Comparison of ENCODE assay signal across 29 cellular contexts in the genomic region with DNA sequence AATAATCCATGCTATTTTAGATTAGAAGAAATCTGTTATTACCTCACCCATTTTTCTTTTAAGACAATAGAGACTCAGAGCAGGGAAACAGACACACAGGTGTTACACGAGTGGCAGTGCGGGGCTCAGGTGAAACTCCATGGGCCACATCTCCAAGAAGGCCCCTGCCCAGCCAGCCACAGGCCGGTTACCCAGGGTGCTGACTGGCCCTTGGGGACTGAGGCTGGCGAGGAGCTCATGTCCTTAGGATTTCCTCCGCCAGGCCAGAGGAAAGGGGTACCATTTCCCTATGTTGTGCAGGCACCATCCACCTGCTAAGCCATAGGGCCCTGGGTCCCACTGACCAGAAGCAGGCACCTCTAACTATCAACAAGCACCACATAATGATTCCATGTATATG. TPM values are rescaled to one million over a fixed set of nuclear protein-coding genes. Genes with fewer than 3 reads are reported as not detected.
"Had no signal": no experiment of that assay in that cellular context is flagged by ENCODE, and none has a peak within 500 bp of the region (broad histone marks: within the 10 kb centered on the region; RNA-seq: fewer than 3 reads in every experiment).

No MANE protein-coding gene starts in this region.

- H3K4me3 ChIP-seq: ascending aorta, breast epithelium, cardiac muscle cell, colonic mucosa had no signal

- H3K4me1 ChIP-seq: colonic mucosa had no signal

- H3K9me3 ChIP-seq: ascending aorta, breast epithelium, colonic mucosa had no signal

- H3K36me3 ChIP-seq: breast epithelium, colonic mucosa had no signal

- H3K27ac ChIP-seq: ascending aorta, breast epithelium, cardiac muscle cell, colonic mucosa had no signal

- H3K27me3 ChIP-seq: ascending aorta, breast epithelium, cardiac muscle cell, colonic mucosa had no signal

- FAIRE-seq: frontal cortex had no signal

- DNase-seq: activated CD4-positive, alpha-beta memory T cell treated with anti-CD3 and anti-CD28 coated beads for 36 hours; activated CD4-positive, alpha-beta T cell treated with anti-CD3 and anti-CD28 coated beads for 36 hours; activated CD4-positive, alpha-beta T cell treated with anti-CD3 and anti-CD28 coated beads, Interleukin-2, amount 10 ng/mL, durations not matched to agents 24 days and 14 days; activated CD4-positive, CD25-positive, alpha-beta regulatory T cell; activated CD4-positive, CD25-positive, alpha-beta regulatory T cell treated with anti-CD3 and anti-CD28 coated beads, Interleukin-2, amount 50 U/mL, for 72 hours; activated CD8-positive, alpha-beta memory T cell treated with anti-CD3 and anti-CD28 coated beads, Interleukin-2, amount 10 ng/mL, durations not matched to agents 7 days and 5 days; activated CD8-positive, alpha-beta memory T cell treated with anti-CD3 and anti-CD28 coated beads, Interleukin-2, amount 50 U/mL, for 4 hours; activated CD8-positive, alpha-beta T cell treated with anti-CD3 and anti-CD28 coated beads, Interleukin-2, amount 10 ng/mL, durations not matched to agents 7 days and 5 days; activated effector memory CD4-positive, alpha-beta T cell treated with anti-CD3 and anti-CD28 coated beads, Interleukin-2, amount 50 U/mL, for 16 hours; activated naive CD4-positive, alpha-beta T cell treated with anti-CD3 and anti-CD28 coated beads for 36 hours; activated naive CD8-positive, alpha-beta T cell treated with anti-CD3 and anti-CD28 coated beads for 36 hours; activated naive CD8-positive, alpha-beta T cell treated with anti-CD3 and anti-CD28 coated beads, Interleukin-2, amount 50 U/mL, for 24 hours; activated T-cell treated with anti-CD3 and anti-CD28 coated beads, Interleukin-2, amount 50 U/mL, for 1 hour; activated T-cell treated with anti-CD3 and anti-CD28 coated beads, Interleukin-2, amount 50 U/mL, for 48 hours; central memory CD4-positive, alpha-beta T cell; cerebellar nuclear complex; colonic mucosa; effector memory CD4-positive, alpha-beta T cell; endodermal cell; foreskin fibroblast; head of caudate nucleus; T-helper 2 cell had no signal

RNA-seq across cellular contexts. Expression of a gene that starts 52.4 kb away (rescaled TPM):
- total RNA-seq: activated CD4-positive, alpha-beta memory T cell treated with anti-CD3 and anti-CD28 coated beads for 36 hours; activated CD4-positive, alpha-beta T cell treated with anti-CD3 and anti-CD28 coated beads, Interleukin-2, amount 10 ng/mL, durations not matched to agents 24 days and 14 days; activated CD8-positive, alpha-beta memory T cell treated with anti-CD3 and anti-CD28 coated beads, Interleukin-2, amount 10 ng/mL, durations not matched to agents 7 days and 5 days; activated naive CD4-positive, alpha-beta T cell treated with anti-CD3 and anti-CD28 coated beads for 36 hours; activated naive CD8-positive, alpha-beta T cell treated with anti-CD3 and anti-CD28 coated beads for 36 hours; activated T-helper 1 cell treated with anti-CD3 and anti-CD28 coated beads, Interleukin-12 subunit alpha, Interleukin-12 subunit beta, Interleukin-2, Interleukin-4 antibody, amounts not matched to agents 30 ng/mL and 10 ng/mL and 1 ng/mL, durations not matched to agents 14 hours and 24 hours and 36 hours; ascending aorta; colonic mucosa; epithelial cell of proximal tubule; esophagus mucosa; frontal cortex had no signal
